Comparison of ENCODE assay signal across 23 cellular contexts in genomic region chr1:111585461-111586100, GRCh38. TPM values are rescaled to one million over a fixed set of nuclear protein-coding genes. Genes with fewer than 3 reads are reported as not detected.
DNase-seq lines count a peak whose midpoint lies in the region; ATAC-seq, FAIRE-seq and TF ChIP-seq lines count a peak whose summit lies in the region.
"Had no signal": no experiment of that assay in that cellular context is flagged by ENCODE, and none has a peak within 500 bp of the region (broad histone marks: within the 10 kb centered on the region; RNA-seq: fewer than 3 reads in every experiment).

No MANE protein-coding gene starts in this region.

- no peak overlapping the region for H3K27ac ChIP-seq in SK-N-SH (ENCODE audit: low read depth in 2 of 2, low read length in 1 of 2)
- H3K27ac ChIP-seq: RWPE1, SK-N-MC had no signal

- no peaks in the 10 kb centered on the region for H3K27me3 Mint-ChIP-seq in activated naive CD8-positive, alpha-beta T cell treated with anti-CD3 and anti-CD28 coated beads, Interleukin-2, amount 50 U/mL, for 24 hours
- no peaks in the 10 kb centered on the region for H3K27me3 Mint-ChIP-seq in activated naive CD8-positive, alpha-beta T cell treated with anti-CD3 and anti-CD28 coated beads for 36 hours
- H3K27me3 Mint-ChIP-seq in stimulated activated naive CD8-positive, alpha-beta T cell treated with anti-CD3 and anti-CD28 coated beads, Interleukin-15, amount 100 ng/mL, for 72 hours = no peaks in the 10 kb centered on the region

- no peaks in the 10 kb centered on the region for H3K9me3 Mint-ChIP-seq in activated naive CD8-positive, alpha-beta T cell treated with anti-CD3 and anti-CD28 coated beads, Interleukin-2, amount 50 U/mL, for 24 hours
- H3K9me3 Mint-ChIP-seq in activated naive CD8-positive, alpha-beta T cell treated with anti-CD3 and anti-CD28 coated beads for 36 hours = no peaks in the 10 kb centered on the region
- H3K9me3 Mint-ChIP-seq in stimulated activated effector memory CD8-positive, alpha-beta T cell treated with anti-CD3 and anti-CD28 coated beads, Interleukin-12 subunit alpha, Interleukin-12 subunit beta, amount 100 ng/mL, for 72 hours = no peaks in the 10 kb centered on the region
- no peaks in the 10 kb centered on the region for H3K9me3 Mint-ChIP-seq in stimulated activated naive CD8-positive, alpha-beta T cell treated with anti-CD3 and anti-CD28 coated beads, Interleukin-15, amount 100 ng/mL, for 72 hours
- H3K9me3 Mint-ChIP-seq: CD8-positive, alpha-beta T cell had no signal

- POLR2A ChIA-PET in SK-N-SH (lab: Yijun Ruan, JAX) = no interaction called here

- no peaks in the 10 kb centered on the region for H3K9me3 ChIP-seq in SK-N-SH

- no peak overlapping the region for H3K9ac ChIP-seq in SK-N-SH

- CTCF ChIA-PET in SK-N-SH (lab: Yijun Ruan, JAX) = interaction anchor here (1.2 kb wide), 1 partner anchor 78 kb away, joined by 3 read pairs; no protein-coding TSS in a partner anchor

- no peak overlapping the region for H3K27ac Mint-ChIP-seq in activated naive CD8-positive, alpha-beta T cell treated with anti-CD3 and anti-CD28 coated beads, Interleukin-2, amount 50 U/mL, for 24 hours
- no peak overlapping the region for H3K27ac Mint-ChIP-seq in activated naive CD8-positive, alpha-beta T cell treated with anti-CD3 and anti-CD28 coated beads for 36 hours
- H3K27ac Mint-ChIP-seq in stimulated activated effector memory CD8-positive, alpha-beta T cell treated with anti-CD3 and anti-CD28 coated beads, Interleukin-12 subunit alpha, Interleukin-12 subunit beta, amount 100 ng/mL, for 72 hours = no peak overlapping the region
- H3K27ac Mint-ChIP-seq in stimulated activated naive CD8-positive, alpha-beta T cell treated with anti-CD3 and anti-CD28 coated beads, Interleukin-15, amount 100 ng/mL, for 72 hours = no peak overlapping the region
- H3K27ac Mint-ChIP-seq: CD8-positive, alpha-beta T cell had no signal

- H2AFZ ChIP-seq in SK-N-SH (ENCODE audit: low read depth) = no peak overlapping the region

- H3K36me3 Mint-ChIP-seq in activated naive CD8-positive, alpha-beta T cell treated with anti-CD3 and anti-CD28 coated beads, Interleukin-2, amount 50 U/mL, for 24 hours (ENCODE audit: low read depth) = no peaks in the 10 kb centered on the region
- H3K36me3 Mint-ChIP-seq in activated naive CD8-positive, alpha-beta T cell treated with anti-CD3 and anti-CD28 coated beads for 36 hours = no peaks in the 10 kb centered on the region
- no peaks in the 10 kb centered on the region for H3K36me3 Mint-ChIP-seq in stimulated activated effector memory CD8-positive, alpha-beta T cell treated with anti-CD3 and anti-CD28 coated beads, Interleukin-12 subunit alpha, Interleukin-12 subunit beta, amount 100 ng/mL, for 72 hours
- H3K36me3 Mint-ChIP-seq: CD8-positive, alpha-beta T cell had no signal

- H3K4me1 ChIP-seq in SK-N-SH (ENCODE audit: control insufficient read depth in 1 of 2, insufficient read depth in 2 of 2, low read depth in 1 of 2, low read length in 1 of 2) = peaks cover 0 to 3% of the 10 kb centered on the region in 2 experiments; a peak in 2 of 4 replicates

- no peak for TF ChIP-seq EP300 in SK-N-SH (IDR thresholded peaks at IDR 0.05; ENCODE audit: borderline replicate concordance in 1 of 2, low read depth in 1 of 2, low read length in 1 of 2)

- WGBS in SK-N-SH (ENCODE audit: low lambda C conversion rate) = 22% methylated on average over 1 of the region's 1 CpG

- H3K27me3 ChIP-seq in SK-N-SH (ENCODE audit: insufficient read depth) (no peaks in the 10 kb centered on the region), bronchial epithelial cell (ENCODE audit: control insufficient read depth, insufficient read depth, low read length) (no peaks in the 10 kb centered on the region)

- H3F3A ChIP-seq in SK-N-SH (replicated peaks; ENCODE audit: insufficient read depth) = no peaks in the 10 kb centered on the region

- ATAC-seq in activated naive CD8-positive, alpha-beta T cell treated with anti-CD3 and anti-CD28 coated beads, Interleukin-2, amount 50 U/mL, for 24 hours = peak; percentile 66
- ATAC-seq in stimulated activated effector memory CD8-positive, alpha-beta T cell treated with anti-CD3 and anti-CD28 coated beads, Interleukin-12 subunit alpha, Interleukin-12 subunit beta, amount 100 ng/mL, for 72 hours = peak; percentile 69
- no peak for ATAC-seq in GM18909 (IDR thresholded peaks at IDR 0.05; ENCODE audit: poor library complexity, unreplicated experiment)
- ATAC-seq in stimulated activated naive CD8-positive, alpha-beta T cell treated with anti-CD3 and anti-CD28 coated beads, Interleukin-15, amount 100 ng/mL, for 72 hours = no peak
- ATAC-seq: CD8-positive, alpha-beta T cell had no signal

- H3K4me3 ChIP-seq in SK-N-SH (ENCODE audit: low read depth in 2 of 2, low read length in 1 of 2) (no peak overlapping the region), bronchial epithelial cell (ENCODE audit: low read depth, low read length) (no peak overlapping the region)
- H3K4me3 ChIP-seq: SK-N-MC had no signal

- no peaks in the 10 kb centered on the region for H4K20me1 ChIP-seq in SK-N-SH (ENCODE audit: insufficient read depth)

- TF ChIP-seq CTCF in SK-N-SH (IDR thresholded peaks at IDR 0.05) (no peak), bronchial epithelial cell (IDR thresholded peaks at IDR 0.05; ENCODE audit: insufficient read depth, low read length, severe bottlenecking) (no peak)

- no peaks in the 10 kb centered on the region for H3K79me2 ChIP-seq in SK-N-SH (ENCODE audit: insufficient read depth)

- H3K36me3 ChIP-seq in SK-N-SH (replicated peaks in 1 of 2; ENCODE audit: control insufficient read depth in 1 of 2, insufficient read depth in 2 of 2, low read length in 1 of 2) (no peaks in the 10 kb centered on the region), bronchial epithelial cell (ENCODE audit: control insufficient read depth, insufficient read depth, low read length) (no peaks in the 10 kb centered on the region)

- no peaks in the 10 kb centered on the region for H3K9me2 ChIP-seq in SK-N-SH

- H3K4me1 Mint-ChIP-seq in activated naive CD8-positive, alpha-beta T cell treated with anti-CD3 and anti-CD28 coated beads, Interleukin-2, amount 50 U/mL, for 24 hours = peaks cover 7% of the 10 kb centered on the region
- peaks cover 4% of the 10 kb centered on the region for H3K4me1 Mint-ChIP-seq in activated naive CD8-positive, alpha-beta T cell treated with anti-CD3 and anti-CD28 coated beads for 36 hours
- peaks cover 5% of the 10 kb centered on the region for H3K4me1 Mint-ChIP-seq in stimulated activated effector memory CD8-positive, alpha-beta T cell treated with anti-CD3 and anti-CD28 coated beads, Interleukin-12 subunit alpha, Interleukin-12 subunit beta, amount 100 ng/mL, for 72 hours
- H3K4me1 Mint-ChIP-seq in stimulated activated naive CD8-positive, alpha-beta T cell treated with anti-CD3 and anti-CD28 coated beads, Interleukin-15, amount 100 ng/mL, for 72 hours = no peaks in the 10 kb centered on the region

- no peak for FAIRE-seq in bronchial epithelial cell (lab: Jason Lieb, UNC)
- FAIRE-seq: G401.6, GM18507, H1 had no signal

- no peak overlapping the region for H3K4me3 Mint-ChIP-seq in activated naive CD8-positive, alpha-beta T cell treated with anti-CD3 and anti-CD28 coated beads, Interleukin-2, amount 50 U/mL, for 24 hours
- no peak overlapping the region for H3K4me3 Mint-ChIP-seq in activated naive CD8-positive, alpha-beta T cell treated with anti-CD3 and anti-CD28 coated beads for 36 hours
- no peak overlapping the region for H3K4me3 Mint-ChIP-seq in stimulated activated effector memory CD8-positive, alpha-beta T cell treated with anti-CD3 and anti-CD28 coated beads, Interleukin-12 subunit alpha, Interleukin-12 subunit beta, amount 100 ng/mL, for 72 hours
- H3K4me3 Mint-ChIP-seq in stimulated activated naive CD8-positive, alpha-beta T cell treated with anti-CD3 and anti-CD28 coated beads, Interleukin-15, amount 100 ng/mL, for 72 hours = no peak overlapping the region
- H3K4me3 Mint-ChIP-seq: CD8-positive, alpha-beta T cell had no signal

- no peak for DNase-seq in activated naive CD8-positive, alpha-beta T cell treated with anti-CD3 and anti-CD28 coated beads, Interleukin-2, amount 50 U/mL, for 24 hours
- no peak for DNase-seq in activated naive CD8-positive, alpha-beta T cell treated with anti-CD3 and anti-CD28 coated beads for 36 hours
- DNase-seq in SK-N-SH (no peak), bronchial epithelial cell (ENCODE audit: low read depth) (peak; percentile 60)
- no peak for DNase-seq in stimulated activated effector memory CD8-positive, alpha-beta T cell treated with anti-CD3 and anti-CD28 coated beads, Interleukin-12 subunit alpha, Interleukin-12 subunit beta, amount 100 ng/mL, for 72 hours (ENCODE audit: low spot score in 2 of 2)
- DNase-seq in stimulated activated naive CD8-positive, alpha-beta T cell treated with anti-CD3 and anti-CD28 coated beads, Interleukin-15, amount 100 ng/mL, for 72 hours = no peak
- no peak for DNase-seq in activated CD4-positive, alpha-beta T cell treated with anti-CD3 and anti-CD28 coated beads, Interleukin-2, amount 50 U/mL, for 48 hours
- DNase-seq: AML-193; C1 segment of cervical spinal cord; CD8-positive, alpha-beta T cell; Karpas-422; NCI-H1694; NCI-H2081; NCI-H2171; NCI-H345; NCI-H524 treated with DMSO at 0.1 percent for 48 hours; SHP77 treated with DMSO at 0.1 percent for 48 hours had no signal

- no peak for TF ChIP-seq RAD21 in SK-N-SH (IDR thresholded peaks at IDR 0.05; ENCODE audit: low read length)

- no peak overlapping the region for H3K4me2 ChIP-seq in SK-N-SH

TF ChIP-seq in SK-N-SH, 30 proteins besides CTCF, POLR2A, EP300 and RAD21 (continues in another document):
- no peak for TF ChIP-seq TAF1 (IDR thresholded peaks at IDR 0.05; ENCODE audit: borderline replicate concordance, low read depth, low read length)
- TF ChIP-seq YY1 (IDR thresholded peaks at IDR 0.05; ENCODE audit: low read depth) = no peak
- TF ChIP-seq GATA2 (CRISPR knock-in tag; IDR thresholded peaks at IDR 0.05) = no peak
- TF ChIP-seq TCF12 (IDR thresholded peaks at IDR 0.05) = peak; percentile 19; the same call in 1 of the 2 replicates
- TF ChIP-seq MEF2A (IDR thresholded peaks at IDR 0.05; ENCODE audit: borderline replicate concordance, low read depth) = peak; percentile 65; the same call in 1 of the 2 replicates
- TF ChIP-seq JUND (IDR thresholded peaks at IDR 0.05) = no peak
- TF ChIP-seq SIN3A (IDR thresholded peaks at IDR 0.05; ENCODE audit: borderline replicate concordance, low read depth, low read length) = no peak
- TF ChIP-seq MXI1 (IDR thresholded peaks at IDR 0.05; ENCODE audit: low read depth, low read length) = no peak
- TF ChIP-seq NFIC (IDR thresholded peaks at IDR 0.05; ENCODE audit: borderline replicate concordance) = no peak

RNA-seq across cellular contexts. Expression of gene RAP1A, which starts 34.0 kb away (rescaled TPM):
- 100 to 1,000 TPM; 150 to 154 TPM for total RNA-seq in activated naive CD8-positive, alpha-beta T cell treated with anti-CD3 and anti-CD28 coated beads for 36 hours
- polyA plus RNA-seq in SK-N-SH (2012; rRNA removed) = 17.7 and 19.8 TPM in 2 replicates
- polyA plus RNA-seq in SK-N-SH (2012; cell fraction: cytosol; rRNA removed) = 33.1 and 48.0 TPM in 2 replicates
- polyA plus RNA-seq in SK-N-SH (2012; cell fraction: nucleus; rRNA removed) = 3.8 and 6.7 TPM in 2 replicates
- total RNA-seq in bronchial epithelial cell = 16.6 and 20.5 TPM in 2 replicates

Comparison
In these comparisons a context has a peak if more than half of its experiments do, and no peak if none do; other contexts are left out.
1. ATAC-seq: peak in activated naive CD8-positive, alpha-beta T cell treated with anti-CD3 and anti-CD28 coated beads, Interleukin-2, amount 50 U/mL, for 24 hours (single experiment) and stimulated activated effector memory CD8-positive, alpha-beta T cell treated with anti-CD3 and anti-CD28 coated beads, Interleukin-12 subunit alpha, Interleukin-12 subunit beta, amount 100 ng/mL, for 72 hours (single experiment); none in GM18909 (single experiment) and stimulated activated naive CD8-positive, alpha-beta T cell treated with anti-CD3 and anti-CD28 coated beads, Interleukin-15, amount 100 ng/mL, for 72 hours (single experiment).